Comparison of ENCODE assay signal across 8 cellular contexts in genomic region chr1:54488831-54489626, GRCh38. TPM values are rescaled to one million over a fixed set of nuclear protein-coding genes. Genes with fewer than 3 reads are reported as not detected.
DNase-seq lines count a peak whose midpoint lies in the region; ATAC-seq and TF ChIP-seq lines count a peak whose summit lies in the region.

No MANE protein-coding gene starts in this region.

- H3K27me3 ChIP-seq in mammary epithelial cell (ENCODE audit: insufficient read depth, low read length) (no peaks in the 10 kb centered on the region), skeletal muscle tissue (ENCODE audit: control insufficient read depth in 3 of 3, insufficient read depth in 3 of 3, low read length in 3 of 3) (no peaks in the 10 kb centered on the region)

- H3K36me3 ChIP-seq in mammary epithelial cell (ENCODE audit: insufficient read depth, low read length) (no peaks in the 10 kb centered on the region), skeletal muscle tissue (ENCODE audit: control insufficient read depth in 3 of 3, insufficient read depth in 3 of 3, low read length in 3 of 3) (no peaks in the 10 kb centered on the region)

- no peaks in the 10 kb centered on the region for H4K20me1 ChIP-seq in mammary epithelial cell (ENCODE audit: insufficient read depth, low read length)

- H3K27ac ChIP-seq in VCaP = peak overlapping the region; percentile 92
- peak overlapping the region; percentile 72 for H3K27ac ChIP-seq in mammary epithelial cell (ENCODE audit: insufficient read depth, low read depth, low read length)
- peak overlapping the region; percentile 97 for H3K27ac ChIP-seq in skeletal muscle tissue (ENCODE audit: low read depth, low read length)

- H3K9ac ChIP-seq in mammary epithelial cell (ENCODE audit: insufficient read depth, low read length) = peak overlapping the region; percentile 66
- H3K9ac ChIP-seq in skeletal muscle tissue (ENCODE audit: low read depth in 1 of 3, low read length in 3 of 3) = peak overlapping the region; percentile 85 to 93 (median 89)

- 3% methylated on average over 22 of the region's 51 CpGs for WGBS in mammary epithelial cell (ENCODE audit: low coverage, missing lambda C conversion rate)

- dilution Hi-C loops in mammary epithelial cell (cut with HindIII; ENCODE audit: low sequenced_read_pairs) = loop anchor here (5.0 kb wide), 2 partner anchors 47 to 77 kb away; no protein-coding TSS in a partner anchor

- DNase-seq in GM03348 (ENCODE audit: low spot score) = peak; percentile 96
- peak; percentile 77 to 82 for DNase-seq in NCI-H1930 (lab: John Stamatoyannopoulos, UW)
- DNase-seq in mammary epithelial cell = peak; percentile 60
- peak; percentile 89 for DNase-seq in iPS-NIHi7 (ENCODE audit: extremely low spot score)
- no peak for DNase-seq in cortex of kidney (lab: John Stamatoyannopoulos, UW)

- peaks cover 26% of the 10 kb centered on the region for H3K4me1 ChIP-seq in mammary epithelial cell (ENCODE audit: insufficient read depth, low read length)
- H3K4me1 ChIP-seq in skeletal muscle tissue (ENCODE audit: control insufficient read depth in 3 of 3, insufficient read depth in 3 of 3, low read length in 3 of 3) = peaks cover 30 to 41% (median 37%) of the 10 kb centered on the region in 3 donors

- peak overlapping the region; percentile 83 for H2AFZ ChIP-seq in mammary epithelial cell (ENCODE audit: low read depth, low read length)

- no peaks in the 10 kb centered on the region for H3K79me2 ChIP-seq in mammary epithelial cell (ENCODE audit: insufficient read depth, low read length)

- peak overlapping the region; percentile 52 to 79 (median 58) for H3K4me3 ChIP-seq in mammary epithelial cell (replicated peaks in 1 of 3; ENCODE audit: insufficient read depth in 1 of 3, low read depth in 2 of 3, low read length in 3 of 3)
- peak overlapping the region; percentile 74 to 77 (median 76) for H3K4me3 ChIP-seq in skeletal muscle tissue (ENCODE audit: low read length in 3 of 3)

- CTCF ChIA-PET in mammary epithelial cell (lab: Charles Lee; ENCODE audit: low non-redundant PET) = interaction anchor here (0.6 to 0.7 kb wide), 8 partner anchors 84 to 959 kb away, joined by 3 to 13 read pairs (median 7); no protein-coding TSS in a partner anchor

- peak; percentile 69 for ATAC-seq in HG02588 (IDR thresholded peaks at IDR 0.05; ENCODE audit: unreplicated experiment)

- in situ Hi-C loops in mammary epithelial cell (cut with MboI; ENCODE audit: low sequenced_read_pairs in 2 of 2) = loop anchor here (5.0 kb wide), 3 partner anchors 77 to 367 kb away; partner anchors contain the start of gene SSBP3 (in 1 of the 2)

- H3K9me3 ChIP-seq in mammary epithelial cell (replicated peaks; ENCODE audit: insufficient read depth, low read length) = no peaks in the 10 kb centered on the region
- no peaks in the 10 kb centered on the region for H3K9me3 ChIP-seq in skeletal muscle tissue (ENCODE audit: control insufficient read depth in 3 of 3, low read length in 3 of 3)

- H3K4me2 ChIP-seq in mammary epithelial cell (ENCODE audit: insufficient read depth, low read depth, low read length) = peak overlapping the region; percentile 88

- intact Hi-C loops in mammary epithelial cell (cut with micrococcal nuclease) = loop anchor here (1.0 to 5.0 kb wide), 10 partner anchors 82 to 627 kb away; partner anchors contain the start of genes CYB5RL and MRPL37

- TF ChIP-seq CTCF in VCaP (conservative IDR thresholded peaks at IDR 0.05) (peak; percentile 90), mammary epithelial cell (conservative IDR thresholded peaks at IDR 0.05 in 1 of 2, IDR thresholded peaks at IDR 0.05 in 1 of 2; ENCODE audit: extremely low read depth in 1 of 2, insufficient read depth in 1 of 2, low read depth in 1 of 2, low read length in 2 of 2) (peak; percentile 44 to 90)

- BruUV-seq in mammary epithelial cell (replicated peaks; lab: Mats Ljungman, UMichigan) = no TSS peak

RNA-seq across cellular contexts. Expression of gene ACOT11, which starts 59.0 kb away (rescaled TPM):
- 1 to 10 TPM; 3.7 to 6.3 TPM for total RNA-seq in mammary epithelial cell
- 9.4 TPM for polyA plus RNA-seq in mammary epithelial cell
- polyA minus RNA-seq in mammary epithelial cell = 9.7 TPM
- total RNA-seq in skeletal muscle tissue = 4.7 TPM
